ENCODE assay signal across 22 cellular contexts in the genomic region with DNA sequence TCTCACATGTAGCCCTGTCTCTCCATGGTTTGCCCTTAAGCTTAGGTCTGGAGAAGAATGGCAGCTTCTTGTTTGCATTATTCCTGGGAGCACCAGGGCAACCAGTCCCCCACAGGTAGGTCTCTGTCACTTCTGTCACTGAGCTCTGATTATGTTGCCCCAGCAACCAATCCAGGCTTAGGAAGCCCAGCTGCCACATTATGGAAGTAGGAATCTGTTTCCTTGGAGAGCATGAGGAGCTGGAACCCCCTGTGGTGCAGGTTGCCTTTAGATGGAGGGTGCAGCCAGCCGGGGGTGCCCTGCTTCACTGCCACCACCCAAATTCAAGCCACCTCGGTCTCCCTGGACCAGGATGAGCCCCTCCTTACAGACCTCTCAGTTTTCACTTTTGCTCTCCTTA. TPM values are rescaled to one million over a fixed set of nuclear protein-coding genes. Genes with fewer than 3 reads are reported as not detected.
"Had no signal": no experiment of that assay in that cellular context is flagged by ENCODE, and none has a peak within 500 bp of the region (broad histone marks: within the 10 kb centered on the region; RNA-seq: fewer than 3 reads in every experiment).

No MANE protein-coding gene starts in this region.

- H3K4me3 ChIP-seq: skin epidermis, transverse colon, vagina had no signal

- H3K36me3 ChIP-seq: transverse colon, vagina had no signal

- H3K27ac ChIP-seq: foreskin keratinocyte, skin epidermis, transverse colon, vagina, VCaP had no signal

- H3K9me3 ChIP-seq: transverse colon, vagina had no signal

- FAIRE-seq: astrocyte, bronchial epithelial cell had no signal

- H3K4me1 ChIP-seq: foreskin keratinocyte, transverse colon, vagina had no signal

- DNase-seq: activated CD4-positive, alpha-beta T cell treated with anti-CD3 and anti-CD28 coated beads, Interleukin-2, amount 50 U/mL, for 48 hours; activated CD8-positive, alpha-beta memory T cell treated with anti-CD3 and anti-CD28 coated beads, Interleukin-2, amount 10 ng/mL, durations not matched to agents 7 days and 5 days; activated naive CD4-positive, alpha-beta T cell treated with anti-CD3 and anti-CD28 coated beads, Interleukin-2, amount 10 ng/mL, durations not matched to agents 7 days and 5 days; activated T-cell treated with anti-CD3 and anti-CD28 coated beads, Interleukin-2, amount 50 U/mL, for 24 hours; effector memory CD4-positive, alpha-beta T cell; foreskin keratinocyte; left ventricle myocardium superior; mesenchymal stem cell; right cardiac atrium; stimulated activated CD4-positive, alpha-beta T cell treated with anti-CD3 and anti-CD28 coated beads, Interleukin-4, amount 100 ng/mL, for 24 hours; stimulated activated naive CD4-positive, alpha-beta T cell; substantia nigra; transverse colon had no signal

- ATAC-seq: activated CD8-positive, alpha-beta memory T cell treated with anti-CD3 and anti-CD28 coated beads, Interleukin-2, amount 10 ng/mL, durations not matched to agents 7 days and 5 days; foreskin keratinocyte; left ventricle myocardium superior; right cardiac atrium had no signal

RNA-seq across cellular contexts. Expression of a gene that starts 4.8 kb away (rescaled TPM):
- total RNA-seq: activated CD8-positive, alpha-beta memory T cell treated with anti-CD3 and anti-CD28 coated beads, Interleukin-2, amount 10 ng/mL, durations not matched to agents 7 days and 5 days; astrocyte; bronchial epithelial cell; foreskin keratinocyte; kidney epithelial cell; left ventricle myocardium superior; natural killer cell treated with Interleukin-12 subunit alpha and Interleukin-12 subunit beta and Interleukin-15 and Interleukin-18, amount 100 ng/mL, for 72 hours; progenitor cell of endocrine pancreas; right cardiac atrium; transverse colon; vagina had no signal
- polyA plus RNA-seq: adipose tissue, foreskin keratinocyte, right cardiac atrium had no signal

RNA-seq across cellular contexts. Expression of a gene that starts 18.5 kb away (rescaled TPM):
- total RNA-seq: foreskin keratinocyte; left ventricle myocardium superior; natural killer cell treated with Interleukin-12 subunit alpha and Interleukin-12 subunit beta and Interleukin-15 and Interleukin-18, amount 100 ng/mL, for 72 hours had no signal
- polyA plus RNA-seq: foreskin keratinocyte had no signal
